In genomic region chr12:122724641-122725243, GRCh38 we compare ENCODE assay signal across 1 cellular context.
A peak's percentile ranks its signal among the peaks of the same experiment; 100 is the strongest.
TF ChIP-seq lines count a peak whose summit lies in the region.

No MANE protein-coding gene starts in this region.

TF ChIP-seq in GM12878, 131 proteins besides CTCF, POLR2A, EP300 and RAD21:
- TF ChIP-seq HDAC6 (IDR thresholded peaks at IDR 0.05; ENCODE audit: unreplicated experiment) = no peak
- peak; percentile 20 for TF ChIP-seq SKIL (IDR thresholded peaks at IDR 0.05; ENCODE audit: low read depth, poor library complexity, severe bottlenecking)
- TF ChIP-seq DPF2 (IDR thresholded peaks at IDR 0.05) = peak; percentile 41; the same call in 1 of the 2 replicates
- TF ChIP-seq EED (IDR thresholded peaks at IDR 0.05; ENCODE audit: low read depth) = no peak
- peak; percentile 81 for TF ChIP-seq MEF2B (IDR thresholded peaks at IDR 0.05; ENCODE audit: partially characterized antibody, poor library complexity, severe bottlenecking)
- no peak for TF ChIP-seq LARP7 (IDR thresholded peaks at IDR 0.05)
- TF ChIP-seq IKZF2 (IDR thresholded peaks at IDR 0.05) = peak in 1 of 2 experiments; percentile 41; a peak in 2 of 4 replicates
- no peak for TF ChIP-seq RAD51 (IDR thresholded peaks at IDR 0.05)
- 0 out of 2 replicates have a peak, but pooled peaks have one; percentile 4 for TF ChIP-seq YY1 (IDR thresholded peaks at IDR 0.05; ENCODE audit: low read depth, low read length)
- peak; percentile 73; the same call in 1 of the 2 replicates for TF ChIP-seq PAX8 (IDR thresholded peaks at IDR 0.05)
- 0 out of 2 replicates have a peak, but pooled peaks have one; percentile 18 for TF ChIP-seq FOXM1 (IDR thresholded peaks at IDR 0.05; ENCODE audit: low read depth, low read length)
- peak; percentile 13; the same call in 1 of the 2 replicates for TF ChIP-seq CREM (IDR thresholded peaks at IDR 0.05; ENCODE audit: low read depth)
- TF ChIP-seq USF1 (IDR thresholded peaks at IDR 0.05; ENCODE audit: borderline replicate concordance, extremely low read length, insufficient read depth, low read depth, low read length) = no peak
- TF ChIP-seq ZNF384 (IDR thresholded peaks at IDR 0.05; ENCODE audit: borderline replicate concordance, low read depth, low read length) = peak; percentile 28; the same call in 1 of the 2 replicates
- TF ChIP-seq SIX5 (IDR thresholded peaks at IDR 0.05; ENCODE audit: low read depth, low read length, severe bottlenecking) = no peak
- TF ChIP-seq PAX5 (IDR thresholded peaks at IDR 0.05; ENCODE audit: borderline replicate concordance, low read depth, low read length) = 0 out of 2 replicates have a peak, but pooled peaks have one; percentile 70
- peak; percentile 20; the same call in 1 of the 2 replicates for TF ChIP-seq NFIC (IDR thresholded peaks at IDR 0.05; ENCODE audit: low read depth, low read length)
- 0 out of 2 replicates have a peak, but pooled peaks have one; percentile 39 for TF ChIP-seq BMI1 (IDR thresholded peaks at IDR 0.05; ENCODE audit: borderline replicate concordance)
- peak; percentile 28; the same call in 1 of the 2 replicates for TF ChIP-seq RUNX3 (IDR thresholded peaks at IDR 0.05; ENCODE audit: low read length)
- TF ChIP-seq ATF2 (IDR thresholded peaks at IDR 0.05; ENCODE audit: low read length) = peak; percentile 35; the same call in 1 of the 2 replicates
- 0 out of 2 replicates have a peak, but pooled peaks have one; percentile 27 for TF ChIP-seq NR2F1 (conservative IDR thresholded peaks at IDR 0.05)
- TF ChIP-seq ZNF687 (IDR thresholded peaks at IDR 0.05) = peak; percentile 56; the same call in 1 of the 2 replicates
- TF ChIP-seq ZNF207 (IDR thresholded peaks at IDR 0.05; ENCODE audit: borderline replicate concordance) = no peak
